1 cellular context compared by ENCODE assay signal in the genomic region with DNA sequence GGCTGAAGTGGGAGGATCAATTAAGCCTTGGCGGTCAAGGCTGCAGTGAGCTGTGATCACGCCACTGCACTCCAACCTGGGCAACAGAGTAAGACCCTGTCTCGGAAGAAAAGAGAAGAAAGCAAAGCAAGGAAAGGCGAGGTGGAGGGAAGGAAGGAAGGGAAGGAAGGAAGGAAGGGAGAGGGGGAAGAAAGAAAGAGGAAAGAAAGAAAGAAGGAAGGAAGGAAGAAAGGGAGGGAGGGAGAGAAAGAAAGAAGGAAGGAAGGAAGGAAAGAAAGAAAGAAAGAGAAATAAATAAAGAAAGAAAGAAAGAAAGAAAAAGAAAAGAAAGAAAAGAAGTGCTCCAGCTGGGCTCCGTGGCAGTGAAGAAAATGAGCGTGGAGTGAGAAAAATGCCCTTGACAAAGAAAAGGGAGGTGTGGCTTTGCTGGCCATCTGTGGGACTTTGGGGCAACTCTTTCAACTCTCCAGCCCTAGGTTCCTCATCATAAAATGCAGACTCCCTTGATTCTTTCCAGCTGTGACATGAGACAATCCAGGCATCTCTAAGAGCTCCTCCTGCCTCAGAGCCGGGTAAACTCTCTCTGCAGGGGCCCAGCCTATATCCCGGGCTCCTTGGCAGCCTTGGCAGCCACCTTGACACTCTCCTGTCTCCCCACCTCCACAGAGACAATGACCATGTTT.
A peak's percentile ranks its signal among the peaks of the same experiment; 100 is the strongest.
TF ChIP-seq lines count a peak whose summit lies in the region.

No MANE protein-coding gene starts in this region.

TF ChIP-seq in WTC11, 78 proteins besides CTCF, POLR2A, EP300 and RAD21:
- no peak for TF ChIP-seq ZNF121 (CRISPR knock-in tag; IDR thresholded peaks at IDR 0.05)
- TF ChIP-seq, protein P1, sequence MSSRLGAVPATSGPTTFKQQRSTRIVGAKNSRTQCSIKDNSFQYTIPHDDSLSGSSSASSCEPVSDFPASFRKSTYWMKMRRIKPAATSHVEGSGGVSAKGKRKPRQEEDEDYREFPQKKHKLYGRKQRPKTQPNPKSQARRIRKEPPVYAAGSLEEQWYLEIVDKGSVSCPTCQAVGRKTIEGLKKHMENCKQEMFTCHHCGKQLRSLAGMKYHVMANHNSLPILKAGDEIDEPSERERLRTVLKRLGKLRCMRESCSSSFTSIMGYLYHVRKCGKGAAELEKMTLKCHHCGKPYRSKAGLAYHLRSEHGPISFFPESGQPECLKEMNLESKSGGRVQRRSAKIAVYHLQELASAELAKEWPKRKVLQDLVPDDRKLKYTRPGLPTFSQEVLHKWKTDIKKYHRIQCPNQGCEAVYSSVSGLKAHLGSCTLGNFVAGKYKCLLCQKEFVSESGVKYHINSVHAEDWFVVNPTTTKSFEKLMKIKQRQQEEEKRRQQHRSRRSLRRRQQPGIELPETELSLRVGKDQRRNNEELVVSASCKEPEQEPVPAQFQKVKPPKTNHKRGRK (CRISPR knock-in tag; IDR thresholded peaks at IDR 0.05; ENCODE audit: borderline replicate concordance), result 0 out of 2 replicates have a peak, but pooled peaks have one; percentile 69
TF ChIP-seq in WTC11: peak in this region for 1.
